ENCODE assay signal across 1 cellular context in genomic region chr17:73192894-73193701, GRCh38.
TF ChIP-seq lines count a peak whose summit lies in the region.

Gene COG1 (plus strand): TSS chr17:73193055. CDS start chr17:73193070, 15 bp downstream.

TF ChIP-seq in GM12878, 131 proteins besides CTCF, POLR2A, EP300 and RAD21 (continued from another document):
- TF ChIP-seq NR2C1 (IDR thresholded peaks at IDR 0.05) = peak; percentile 70
- TF ChIP-seq POLR2AphosphoS5 (IDR thresholded peaks at IDR 0.05; ENCODE audit: low read length) = peak; percentile 60; the same call in 1 of the 2 replicates
- no peak for TF ChIP-seq ZBED1 (IDR thresholded peaks at IDR 0.05; ENCODE audit: borderline replicate concordance)
- no peak for TF ChIP-seq MTA3 (IDR thresholded peaks at IDR 0.05; ENCODE audit: borderline replicate concordance, low read length)
- peak; percentile 90 for TF ChIP-seq LARP7 (IDR thresholded peaks at IDR 0.05)
